ENCODE assay signal across 21 cellular contexts in genomic region chr11:40417627-40418026, GRCh38.
"Had no signal": no experiment of that assay in that cellular context is flagged by ENCODE, and none has a peak within 500 bp of the region (broad histone marks: within the 10 kb centered on the region; RNA-seq: fewer than 3 reads in every experiment).

No MANE protein-coding gene starts in this region.

- H3K4me1 ChIP-seq: SJSA1 had no signal

- DNase-seq: IMR-90, Karpas-422, KG1, MM.1S, NCI-H1092 treated with DMSO at 0.1 percent for 48 hours, NCI-H1436, NCI-H187, NCI-H2029, NCI-H2081 treated with DMSO at 0.1 percent for 48 hours, NCI-H2171, NCI-H226, NCI-H446, NCI-H510A, NCI-H524 treated with DMSO at 0.1 percent for 48 hours, NCI-H69, NCI-H774, Right ventricle myocardium superior, RPMI8226, SIG-M5 had no signal

- H3K36me3 ChIP-seq: SJSA1 had no signal

- H3K4me3 ChIP-seq: SJSA1, SK-N-MC had no signal

- H3K27ac ChIP-seq: SJSA1, SK-N-MC had no signal

- H3K27me3 ChIP-seq: SJSA1 had no signal
